In genomic region chr11:116654526-116654925, GRCh38 we compare ENCODE assay signal across 5 cellular contexts.
"Had no signal": no experiment of that assay in that cellular context is flagged by ENCODE, and none has a peak within 500 bp of the region (broad histone marks: within the 10 kb centered on the region; RNA-seq: fewer than 3 reads in every experiment).

No MANE protein-coding gene starts in this region.

- DNase-seq: GM23248, GOT3, HCEC 1CT, KBM-7 had no signal

- ATAC-seq: HepG2 had no signal

- H3K4me3 ChIP-seq: GM23248 had no signal

- FAIRE-seq: HepG2 had no signal
